20 cellular contexts compared by ENCODE assay signal in the genomic region with DNA sequence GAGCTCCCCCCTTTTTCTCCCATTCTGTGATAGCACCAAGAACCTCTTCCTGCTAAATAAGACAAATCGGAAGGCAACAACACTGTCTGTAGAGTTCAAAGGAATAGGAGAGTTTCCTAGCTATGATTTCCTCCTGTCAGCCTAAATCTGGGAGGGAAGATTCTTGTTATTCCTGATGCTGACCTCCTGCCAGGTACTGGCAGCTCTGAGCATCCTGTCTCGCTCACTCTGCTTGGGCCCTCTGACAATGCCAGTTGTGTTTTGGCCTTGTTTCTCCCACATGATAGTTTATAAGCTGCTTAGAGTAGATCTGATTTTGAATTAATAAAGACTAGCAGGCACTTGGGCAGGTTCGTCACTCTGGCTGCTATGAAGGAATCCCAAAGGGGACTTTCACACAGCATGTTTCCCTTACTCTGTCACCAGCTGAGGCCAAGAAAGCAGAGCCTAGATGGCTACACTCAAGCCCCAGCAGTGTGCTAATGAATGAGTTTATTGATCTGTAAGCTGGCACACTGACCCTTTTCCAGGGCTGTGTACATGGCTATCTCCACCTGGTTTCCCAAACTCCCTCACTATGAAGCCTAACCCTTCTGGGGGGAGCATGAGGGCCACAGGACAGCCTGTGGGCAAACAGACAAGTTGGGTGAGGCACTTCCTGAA. TPM values are rescaled to one million over a fixed set of nuclear protein-coding genes. Genes with fewer than 3 reads are reported as not detected.
DNase-seq lines count a peak whose midpoint lies in the region; ATAC-seq and TF ChIP-seq lines count a peak whose summit lies in the region.
"Had no signal": no experiment of that assay in that cellular context is flagged by ENCODE, and none has a peak within 500 bp of the region (broad histone marks: within the 10 kb centered on the region; RNA-seq: fewer than 3 reads in every experiment).

No MANE protein-coding gene starts in this region.

- H3K27me3 ChIP-seq in right lobe of liver = no peaks in the 10 kb centered on the region
- no peaks in the 10 kb centered on the region for H3K27me3 ChIP-seq in gastrocnemius medialis
- no peaks in the 10 kb centered on the region for H3K27me3 ChIP-seq in ascending aorta

- H3K4me3 ChIP-seq in right lobe of liver (no peak overlapping the region), gastrocnemius medialis (no peak overlapping the region), ascending aorta (no peak overlapping the region)
- H3K4me3 ChIP-seq: lung, skin epidermis had no signal

- DNase-seq in NCI-H146 (lab: John Stamatoyannopoulos, UW) = peak; percentile 48
- DNase-seq in NCI-H146 treated with DMSO at 0.1 percent for 48 hours (lab: John Stamatoyannopoulos, UW; ENCODE audit: unreplicated experiment) = no peak
- DNase-seq in RWPE1 (ENCODE audit: low spot score) = no peak
- DNase-seq in right lobe of liver = no peak
- no peak for DNase-seq in gastrocnemius medialis
- no peak for DNase-seq in ascending aorta (ENCODE audit: low spot score in 2 of 2)
- no peak for DNase-seq in ureter (ENCODE audit: low spot score)
- DNase-seq: activated B cell treated with CpG ODN at 0.5 μM for 24 hours; activated effector memory CD4-positive, alpha-beta T cell treated with anti-CD3 and anti-CD28 coated beads, Interleukin-2, amount 50 U/mL, for 16 hours; cerebellar nuclear complex; DMS79 treated with DMSO at 0.1 percent for 48 hours; foreskin fibroblast; NCI-H2107; SIG-M5; T-helper 17 cell; trophoblast cell had no signal

- CTCF ChIA-PET in RWPE1 (lab: Yijun Ruan, JAX) = interaction anchor here (0.6 to 1.6 kb wide), 5 partner anchors 9 to 88 kb away, joined by 4 to 5 read pairs (median 5); no protein-coding TSS in a partner anchor

- peak; percentile 37 to 70 (median 46) for ATAC-seq in right lobe of liver
- peak in 1 of 2 donors; percentile 25 for ATAC-seq in gastrocnemius medialis
- no peak for ATAC-seq in GM18520 (IDR thresholded peaks at IDR 0.05; ENCODE audit: unreplicated experiment)
- ATAC-seq: HCT116, T-helper 17 cell had no signal

- TF ChIP-seq POLR2A in right lobe of liver (IDR thresholded peaks at IDR 0.05) (no peak), gastrocnemius medialis (IDR thresholded peaks at IDR 0.05) (no peak)

- 100% methylated on average over 1 of the region's 3 CpGs for WGBS in right lobe of liver (ENCODE audit: insufficient coverage, low coverage, low lambda C conversion rate, missing lambda C conversion rate)

- in situ Hi-C loops in gastrocnemius medialis (cut with MboI; ENCODE audit: low sequenced_read_pairs in 4 of 4) = no loop called here

- H3K36me3 ChIP-seq in right lobe of liver (peaks cover 0 to 14% (median 8%) of the 10 kb centered on the region in 4 donors), gastrocnemius medialis (peaks cover 2 to 15% of the 10 kb centered on the region in 2 donors), ascending aorta (peaks cover 27 to 38% of the 10 kb centered on the region in 2 donors)

- POLR2A ChIA-PET in RWPE1 (lab: Yijun Ruan, JAX; ENCODE audit: low non-redundant PET) = no interaction called here

- peak overlapping the region; percentile 57 for H3K27ac ChIP-seq in RWPE1
- H3K27ac ChIP-seq in right lobe of liver = no peak overlapping the region
- H3K27ac ChIP-seq in gastrocnemius medialis = peak overlapping the region; percentile 72 to 78 (median 73)
- H3K27ac ChIP-seq in ascending aorta = no peak overlapping the region

- intact Hi-C loops in right lobe of liver (cut with DNase I) (no loop called here), gastrocnemius medialis (cut with DNase I; ENCODE audit: low total_unique reads) (no loop called here), ascending aorta (cut with DNase I) (no loop called here)

- no peaks in the 10 kb centered on the region for H3K4me1 ChIP-seq in right lobe of liver
- peaks cover 22 to 24% of the 10 kb centered on the region in 2 donors for H3K4me1 ChIP-seq in gastrocnemius medialis
- H3K4me1 ChIP-seq in ascending aorta = no peaks in the 10 kb centered on the region

- H3K9me3 ChIP-seq in right lobe of liver (no peaks in the 10 kb centered on the region), gastrocnemius medialis (no peaks in the 10 kb centered on the region), ascending aorta (no peaks in the 10 kb centered on the region)

- TF ChIP-seq CTCF in RWPE1 (conservative IDR thresholded peaks at IDR 0.05; ENCODE audit: low read depth) (no peak), right lobe of liver (IDR thresholded peaks at IDR 0.05) (no peak), gastrocnemius medialis (IDR thresholded peaks at IDR 0.05 in 4 of 5, conservative IDR thresholded peaks at IDR 0.05 in 1 of 5) (no peak), ascending aorta (IDR thresholded peaks at IDR 0.05) (no peak)

RNA-seq across cellular contexts. Expression of a gene that starts 52.3 kb away (rescaled TPM):
- total RNA-seq in right lobe of liver = 10 to 100 TPM; 22.7 to 41.2 (median 35.0) TPM
- total RNA-seq in gastrocnemius medialis = 10 to 100 TPM; 42.6 to 84.5 (median 64.7) TPM
- 14.8 TPM for total RNA-seq in ascending aorta
- total RNA-seq in ureter = 66.9 TPM

Comparison
In these comparisons a context has a peak if more than half of its experiments do, and no peak if none do; other contexts are left out.
1. H3K27ac ChIP-seq: peak in RWPE1 (single experiment) and gastrocnemius medialis (4 of 4); none in right lobe of liver (0 of 3) and ascending aorta (0 of 2).